16 cellular contexts compared by ENCODE assay signal in the genomic region with DNA sequence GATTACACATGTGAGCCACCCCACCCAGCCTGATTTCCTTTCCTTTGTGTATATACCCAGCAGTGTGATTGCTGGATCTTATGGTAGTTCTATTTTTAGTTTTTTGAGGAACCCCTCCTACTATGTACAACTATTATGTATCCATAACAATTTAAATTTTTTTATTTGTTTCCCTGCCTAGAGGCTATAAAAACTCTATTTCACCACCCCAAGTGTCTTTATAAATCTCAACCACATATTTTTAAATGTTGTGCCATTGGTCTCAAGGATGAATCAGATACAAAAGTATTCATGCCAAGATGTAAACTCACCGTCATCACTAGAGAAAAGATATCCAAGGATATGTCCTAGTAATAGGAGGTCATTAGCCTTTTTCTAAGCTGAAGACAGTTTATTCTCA. TPM values are rescaled to one million over a fixed set of nuclear protein-coding genes. Genes with fewer than 3 reads are reported as not detected.
DNase-seq lines count a peak whose midpoint lies in the region; ATAC-seq, FAIRE-seq and TF ChIP-seq lines count a peak whose summit lies in the region.
"Had no signal": no experiment of that assay in that cellular context is flagged by ENCODE, and none has a peak within 500 bp of the region (broad histone marks: within the 10 kb centered on the region; RNA-seq: fewer than 3 reads in every experiment).

No MANE protein-coding gene starts in this region.

- TF ChIP-seq CTCF in brain microvascular endothelial cell (IDR thresholded peaks at IDR 0.05; ENCODE audit: low read depth, low read length, missing control alignments) (no peak), gastroesophageal sphincter (IDR thresholded peaks at IDR 0.05) (no peak), tibial artery (IDR thresholded peaks at IDR 0.05) (no peak), ovary (IDR thresholded peaks at IDR 0.05) (no peak), upper lobe of left lung (IDR thresholded peaks at IDR 0.05) (no peak)

- no peaks in the 10 kb centered on the region for H3K27me3 ChIP-seq in brain microvascular endothelial cell (replicated peaks)
- no peaks in the 10 kb centered on the region for H3K27me3 ChIP-seq in gastroesophageal sphincter
- no peaks in the 10 kb centered on the region for H3K27me3 ChIP-seq in tibial artery
- no peaks in the 10 kb centered on the region for H3K27me3 ChIP-seq in ovary
- no peaks in the 10 kb centered on the region for H3K27me3 ChIP-seq in upper lobe of left lung
- H3K27me3 ChIP-seq: cardiac muscle cell had no signal

- DNase-seq in H54 (ENCODE audit: insufficient read length, low spot score) (peak; percentile 5), brain microvascular endothelial cell (no peak), tibial artery (no peak), NCI-H1092 treated with DMSO at 0.1 percent for 48 hours (lab: John Stamatoyannopoulos, UW) (no peak), ovary (no peak), upper lobe of left lung (no peak), SW480 (ENCODE audit: low spot score) (no peak)
- DNase-seq: activated CD4-positive, alpha-beta memory T cell treated with anti-CD3 and anti-CD28 coated beads for 36 hours; immature natural killer cell; NCI-H69; psoas muscle; T1000 had no signal

- H3K36me3 ChIP-seq in brain microvascular endothelial cell (replicated peaks) (peaks cover 98% of the 10 kb centered on the region), gastroesophageal sphincter (peaks cover 38 to 100% of the 10 kb centered on the region in 2 donors), tibial artery (peaks cover 93 to 100% (median 96%) of the 10 kb centered on the region in 3 donors), ovary (no peaks in the 10 kb centered on the region), upper lobe of left lung (peaks cover 0 to 36% (median 0%) of the 10 kb centered on the region in 4 donors)

- no peak for FAIRE-seq in H54 (lab: Jason Lieb, UNC)

- H3K4me1 ChIP-seq in gastroesophageal sphincter (peaks cover 0 to 22% (median 2%) of the 10 kb centered on the region in 3 donors), tibial artery (peaks cover 0 to 42% (median 0%) of the 10 kb centered on the region in 4 donors), ovary (ENCODE audit: insufficient read depth) (no peaks in the 10 kb centered on the region), upper lobe of left lung (no peaks in the 10 kb centered on the region)
- H3K4me1 ChIP-seq: psoas muscle had no signal

- no peak overlapping the region for H3K4me3 ChIP-seq in brain microvascular endothelial cell (ENCODE audit: low read depth, low read length)
- H3K4me3 ChIP-seq in gastroesophageal sphincter, result no peak overlapping the region
- H3K4me3 ChIP-seq in tibial artery, result no peak overlapping the region
- H3K4me3 ChIP-seq in ovary, result no peak overlapping the region
- no peak overlapping the region for H3K4me3 ChIP-seq in upper lobe of left lung
- H3K4me3 ChIP-seq: cardiac muscle cell, psoas muscle had no signal

- intact Hi-C loops in tibial artery (cut with DNase I; ENCODE audit: low total_unique reads), result no loop called here
- intact Hi-C loops in ovary (cut with DNase I), result no loop called here

- no peak for TF ChIP-seq POLR2A in H54 (IDR thresholded peaks at IDR 0.05; ENCODE audit: low read depth, low read length)
- no peak for TF ChIP-seq POLR2A in gastroesophageal sphincter (IDR thresholded peaks at IDR 0.05)
- no peak for TF ChIP-seq POLR2A in ovary (IDR thresholded peaks at IDR 0.05)
- no peak for TF ChIP-seq POLR2A in upper lobe of left lung (IDR thresholded peaks at IDR 0.05)

- ATAC-seq in gastroesophageal sphincter (peak; percentile 75), upper lobe of left lung (ENCODE audit: low FRiP score in 2 of 2) (no peak)
- ATAC-seq: psoas muscle, Right ventricle myocardium inferior had no signal

- WGBS in gastroesophageal sphincter (ENCODE audit: low coverage in 1 of 2), 2 donors, result 8 to 33% methylated on average over 1 of the region's 1 CpG
- WGBS in ovary, 3 donors, result 9 to 19% (median 13%) methylated on average over 1 of the region's 1 CpG
- WGBS in upper lobe of left lung, 2 donors, result 53 to 65% methylated on average over 1 of the region's 1 CpG

- H3K27ac ChIP-seq in brain microvascular endothelial cell (peak overlapping the region; percentile 58), gastroesophageal sphincter (peak overlapping the region; percentile 40 to 82 (median 73)), tibial artery (peak overlapping the region; percentile 71 to 93), ovary (peak overlapping the region in 1 of 2 donors; percentile 29), upper lobe of left lung (no peak overlapping the region)
- H3K27ac ChIP-seq: cardiac muscle cell, epithelial cell of prostate, psoas muscle had no signal

- no peak for TF ChIP-seq EP300 in gastroesophageal sphincter (IDR thresholded peaks at IDR 0.05)
- no peak for TF ChIP-seq EP300 in ovary (IDR thresholded peaks at IDR 0.05)
- no peak for TF ChIP-seq EP300 in upper lobe of left lung (IDR thresholded peaks at IDR 0.05)

- in situ Hi-C loops in brain microvascular endothelial cell (cut with HindIII; ENCODE audit: low pct_ligation_motif_present, low sequenced_read_pairs), result no loop called here

- H3K9me3 ChIP-seq in gastroesophageal sphincter, result no peaks in the 10 kb centered on the region
- no peaks in the 10 kb centered on the region for H3K9me3 ChIP-seq in tibial artery
- H3K9me3 ChIP-seq in ovary, result no peaks in the 10 kb centered on the region
- H3K9me3 ChIP-seq in upper lobe of left lung, result no peaks in the 10 kb centered on the region
- H3K9me3 ChIP-seq: psoas muscle had no signal

RNA-seq across cellular contexts. Expression of gene COL1A2, which starts 29.2 kb away (rescaled TPM):
- 100 to 1,000 TPM; 203 to 686 (median 311) TPM for total RNA-seq in gastroesophageal sphincter
- 100 to 1,000 TPM; 133 to 659 (median 497) TPM for total RNA-seq in ovary
- 1,000 to 10,000 TPM in 1 of 2 donors, 100 to 1,000 TPM in 1; 457 to 2,370 TPM for polyA plus RNA-seq in ovary
- 100 to 1,000 TPM in 5 of 6 donors, 10 to 100 TPM in 1; 40.0 to 607 (median 204) TPM for total RNA-seq in upper lobe of left lung
- total RNA-seq: activated CD4-positive, alpha-beta memory T cell treated with anti-CD3 and anti-CD28 coated beads for 36 hours had no signal
- polyA plus RNA-seq: immature natural killer cell had no signal

Comparison
In these comparisons a context has a peak if more than half of its experiments do, and no peak if none do; other contexts are left out.
1. H3K27ac ChIP-seq: peak in brain microvascular endothelial cell (single experiment), gastroesophageal sphincter (4 of 4) and tibial artery (2 of 2); none in upper lobe of left lung (0 of 4).